Comparison of ENCODE assay signal across 8 cellular contexts in genomic region chrX:23742174-23742692, GRCh38. TPM values are rescaled to one million over a fixed set of nuclear protein-coding genes. Genes with fewer than 3 reads are reported as not detected.
A peak's percentile ranks its signal among the peaks of the same experiment; 100 is the strongest.
DNase-seq lines count a peak whose midpoint lies in the region; TF ChIP-seq lines count a peak whose summit lies in the region.

No MANE protein-coding gene starts in this region.

- no peaks in the 10 kb centered on the region for H3K27me3 Mint-ChIP-seq in activated naive CD4-positive, alpha-beta T cell treated with anti-CD3 and anti-CD28 coated beads, Interleukin-2, amount 50 U/mL, for 24 hours
- no peaks in the 10 kb centered on the region for H3K27me3 Mint-ChIP-seq in osteocyte (ENCODE audit: unreplicated experiment)

- H3K36me3 Mint-ChIP-seq in activated naive CD4-positive, alpha-beta T cell treated with anti-CD3 and anti-CD28 coated beads, Interleukin-2, amount 50 U/mL, for 24 hours, result no peaks in the 10 kb centered on the region
- no peaks in the 10 kb centered on the region for H3K36me3 Mint-ChIP-seq in osteocyte (ENCODE audit: unreplicated experiment)

- peak; percentile 89 for DNase-seq in A172 (ENCODE audit: low spot score)
- peak; percentile 18 for DNase-seq in GM10248 (ENCODE audit: extremely low spot score)
- DNase-seq in NCI-H1694 treated with DMSO at 0.1 percent for 48 hours (lab: John Stamatoyannopoulos, UW), result peak; percentile 37
- peak; percentile 9 for DNase-seq in globus pallidus (ENCODE audit: low spot score)
- DNase-seq in osteocyte (ENCODE audit: extremely low spot score, unreplicated experiment), result peak; percentile 87
- no peak for DNase-seq in NCI-H2107 (lab: John Stamatoyannopoulos, UW)
- DNase-seq in NCI-H2029 (lab: John Stamatoyannopoulos, UW), result no peak

- POLR2A ChIA-PET in GM10248 (lab: Yijun Ruan, JAX), result interaction anchor here (1.6 kb wide), 1 partner anchor 41 kb away, joined by 15 read pairs; the partner anchor contains the start of gene SAT1

- no peaks in the 10 kb centered on the region for H3K9me3 Mint-ChIP-seq in activated naive CD4-positive, alpha-beta T cell treated with anti-CD3 and anti-CD28 coated beads, Interleukin-2, amount 50 U/mL, for 24 hours
- H3K9me3 Mint-ChIP-seq in osteocyte (ENCODE audit: unreplicated experiment), result no peaks in the 10 kb centered on the region

- CTCF ChIA-PET in GM10248 (lab: Yijun Ruan, JAX), result interaction anchor here (1.0 to 1.2 kb wide), 2 partner anchors 10 to 166 kb away, joined by 3 to 5 read pairs; partner anchors contain the start of genes APOO and CXorf58

- TF ChIP-seq CTCF in GM10248 (IDR thresholded peaks at IDR 0.05; ENCODE audit: control extremely low read depth, extremely low read depth, low read depth, missing control alignments) (no peak), osteocyte (IDR thresholded peaks at IDR 0.05) (no peak)

- H3K27ac Mint-ChIP-seq in activated naive CD4-positive, alpha-beta T cell treated with anti-CD3 and anti-CD28 coated beads, Interleukin-2, amount 50 U/mL, for 24 hours, result peak overlapping the region; percentile 76
- H3K27ac Mint-ChIP-seq in osteocyte (ENCODE audit: unreplicated experiment), result peak overlapping the region; percentile 97

- H3K4me1 Mint-ChIP-seq in activated naive CD4-positive, alpha-beta T cell treated with anti-CD3 and anti-CD28 coated beads, Interleukin-2, amount 50 U/mL, for 24 hours, result peaks cover 21% of the 10 kb centered on the region
- H3K4me1 Mint-ChIP-seq in osteocyte (ENCODE audit: unreplicated experiment), result peaks cover 30% of the 10 kb centered on the region

- peak overlapping the region; percentile 89 for H3K4me3 Mint-ChIP-seq in activated naive CD4-positive, alpha-beta T cell treated with anti-CD3 and anti-CD28 coated beads, Interleukin-2, amount 50 U/mL, for 24 hours
- H3K4me3 Mint-ChIP-seq in osteocyte (ENCODE audit: unreplicated experiment), result peak overlapping the region; percentile 86

RNA-seq across cellular contexts. Expression of gene ACOT9, which starts 0.8 kb away (rescaled TPM):
- 135 and 176 TPM in 2 replicates for total RNA-seq in A172 (2014; rRNA removed; shearing (Covaris generic))
- 53.8 and 57.9 TPM in 2 replicates for total RNA-seq in osteocyte

RNA-seq across cellular contexts. Expression of gene SAT1, which starts 40.7 kb away (rescaled TPM):
- 61.6 and 86.7 TPM in 2 replicates for total RNA-seq in A172 (2014; rRNA removed; shearing (Covaris generic))
- total RNA-seq in osteocyte, result 216 and 234 TPM in 2 replicates

Comparison
In these comparisons a context has a peak if more than half of its experiments do, and no peak if none do; other contexts are left out.
1. DNase-seq: peak in A172 (single experiment), GM10248 (single experiment), NCI-H1694 treated with DMSO at 0.1 percent for 48 hours (single experiment), globus pallidus (single experiment) and osteocyte (single experiment); none in NCI-H2107 (single experiment) and NCI-H2029 (single experiment).